In genomic region chr5:103847060-103847459, GRCh38 we compare ENCODE assay signal across 21 cellular contexts.
DNase-seq lines count a peak whose midpoint lies in the region; ATAC-seq and TF ChIP-seq lines count a peak whose summit lies in the region.
"Had no signal": no experiment of that assay in that cellular context is flagged by ENCODE, and none has a peak within 500 bp of the region (broad histone marks: within the 10 kb centered on the region; RNA-seq: fewer than 3 reads in every experiment).

No MANE protein-coding gene starts in this region.

- H3K27me3 ChIP-seq in ACC112 (ENCODE audit: insufficient read depth, low read length) (no peaks in the 10 kb centered on the region), brain microvascular endothelial cell (replicated peaks) (no peaks in the 10 kb centered on the region)
- H3K27me3 ChIP-seq: body of pancreas, gastroesophageal sphincter, left lung had no signal

- H3K27ac ChIP-seq in ACC112 (ENCODE audit: low read depth, low read length) = peak overlapping the region; percentile 36
- peak overlapping the region; percentile 33 for H3K27ac ChIP-seq in brain microvascular endothelial cell
- H3K27ac ChIP-seq: body of pancreas, gastroesophageal sphincter, left lung, psoas muscle had no signal

- H3K9me3 ChIP-seq in mucosa of descending colon = no peaks in the 10 kb centered on the region
- H3K9me3 ChIP-seq: body of pancreas, gastroesophageal sphincter, left lung, psoas muscle had no signal

- no peaks in the 10 kb centered on the region for H3K36me3 Mint-ChIP-seq in activated naive CD8-positive, alpha-beta T cell treated with anti-CD3 and anti-CD28 coated beads for 36 hours
- H3K36me3 Mint-ChIP-seq: activated naive CD8-positive, alpha-beta T cell had no signal

- DNase-seq in HPDE6-E6E7 (ENCODE audit: extremely low spot score) (peak; percentile 36), brain microvascular endothelial cell (peak; percentile 46), kidney glomerular epithelial cell (lab: John Stamatoyannopoulos, UW) (peak; percentile 36), mucosa of descending colon (no peak), NCI-H2171 treated with DMSO at 0.1 percent for 48 hours (lab: John Stamatoyannopoulos, UW) (no peak), ecto neural progenitor cell (ENCODE audit: low spot score) (no peak)
- DNase-seq in activated naive CD8-positive, alpha-beta T cell treated with anti-CD3 and anti-CD28 coated beads for 36 hours = no peak
- DNase-seq: activated T-cell treated with anti-CD3 and anti-CD28 coated beads, Interleukin-2, amount 50 U/mL, for 72 hours; body of pancreas; COR-L47; cortex of kidney; GOT3; left lung; MM.1S; psoas muscle; RPMI8226; stimulated activated CD8-positive, alpha-beta memory T cell treated with anti-CD3 and anti-CD28 coated beads, Interleukin-4, amount 100 ng/mL, for 48 hours had no signal

- ATAC-seq in mucosa of descending colon = no peak
- ATAC-seq: activated T-cell treated with anti-CD3 and anti-CD28 coated beads, Interleukin-2, amount 50 U/mL, for 72 hours; body of pancreas; gastroesophageal sphincter; left lung; psoas muscle had no signal

- no peaks in the 10 kb centered on the region for H3K9me3 Mint-ChIP-seq in activated naive CD8-positive, alpha-beta T cell treated with anti-CD3 and anti-CD28 coated beads for 36 hours

- H3K4me3 ChIP-seq in ACC112 (ENCODE audit: low read depth, low read length) = no peak overlapping the region
- no peak overlapping the region for H3K4me3 ChIP-seq in brain microvascular endothelial cell (ENCODE audit: low read depth, low read length)
- H3K4me3 ChIP-seq in mucosa of descending colon = no peak overlapping the region
- H3K4me3 ChIP-seq: body of pancreas, gastroesophageal sphincter, left lung, psoas muscle had no signal

- no peaks in the 10 kb centered on the region for H3K27me3 Mint-ChIP-seq in activated naive CD8-positive, alpha-beta T cell treated with anti-CD3 and anti-CD28 coated beads for 36 hours
- H3K27me3 Mint-ChIP-seq: activated naive CD8-positive, alpha-beta T cell had no signal

- H3K4me1 ChIP-seq in ACC112 (ENCODE audit: control insufficient read depth, insufficient read depth, low read length, unreplicated experiment) = peaks cover 42% of the 10 kb centered on the region
- no peaks in the 10 kb centered on the region for H3K4me1 ChIP-seq in mucosa of descending colon (ENCODE audit: low read depth)
- H3K4me1 ChIP-seq: body of pancreas, gastroesophageal sphincter, left lung, psoas muscle had no signal

- intact Hi-C loops in mucosa of descending colon (cut with DNase I, micrococcal nuclease) = no loop called here

- no peaks in the 10 kb centered on the region for H3K79me2 ChIP-seq in ACC112 (ENCODE audit: control insufficient read depth, insufficient read depth, low read length, unreplicated experiment)

- no peak overlapping the region for H3K4me3 Mint-ChIP-seq in activated naive CD8-positive, alpha-beta T cell treated with anti-CD3 and anti-CD28 coated beads for 36 hours
- H3K4me3 Mint-ChIP-seq: activated naive CD8-positive, alpha-beta T cell; activated T-cell treated with anti-CD3 and anti-CD28 coated beads, Interleukin-2, amount 50 U/mL, for 72 hours; neural crest cell had no signal

- no peak overlapping the region for H3K27ac Mint-ChIP-seq in activated naive CD8-positive, alpha-beta T cell treated with anti-CD3 and anti-CD28 coated beads for 36 hours
- H3K27ac Mint-ChIP-seq: activated naive CD8-positive, alpha-beta T cell; activated T-cell treated with anti-CD3 and anti-CD28 coated beads, Interleukin-2, amount 50 U/mL, for 72 hours had no signal

- peak overlapping the region; percentile 69 for H2AFZ ChIP-seq in ACC112 (ENCODE audit: low read length, unreplicated experiment)

- no peaks in the 10 kb centered on the region for H3K4me1 Mint-ChIP-seq in activated naive CD8-positive, alpha-beta T cell treated with anti-CD3 and anti-CD28 coated beads for 36 hours
- H3K4me1 Mint-ChIP-seq: neural crest cell had no signal

- H3K36me3 ChIP-seq in ACC112 (ENCODE audit: insufficient read depth, low read length) (no peaks in the 10 kb centered on the region), brain microvascular endothelial cell (replicated peaks) (no peaks in the 10 kb centered on the region), mucosa of descending colon (ENCODE audit: low read depth) (no peaks in the 10 kb centered on the region)
- H3K36me3 ChIP-seq: gastroesophageal sphincter, left lung had no signal

- in situ Hi-C loops in brain microvascular endothelial cell (cut with HindIII; ENCODE audit: low pct_ligation_motif_present, low sequenced_read_pairs) = no loop called here

- no peak for TF ChIP-seq CTCF in brain microvascular endothelial cell (IDR thresholded peaks at IDR 0.05; ENCODE audit: low read depth, low read length, missing control alignments)
- TF ChIP-seq CTCF in mucosa of descending colon (IDR thresholded peaks at IDR 0.05) = no peak

Comparison
In these comparisons a context has a peak if more than half of its experiments do, and no peak if none do; other contexts are left out.
1. DNase-seq: peak in HPDE6-E6E7 (single experiment), brain microvascular endothelial cell (single experiment) and kidney glomerular epithelial cell (single experiment); none in mucosa of descending colon (0 of 3), NCI-H2171 treated with DMSO at 0.1 percent for 48 hours (single experiment), activated naive CD8-positive, alpha-beta T cell treated with anti-CD3 and anti-CD28 coated beads for 36 hours (single experiment) and ecto neural progenitor cell (single experiment).